11 cellular contexts compared by ENCODE assay signal in the genomic region with DNA sequence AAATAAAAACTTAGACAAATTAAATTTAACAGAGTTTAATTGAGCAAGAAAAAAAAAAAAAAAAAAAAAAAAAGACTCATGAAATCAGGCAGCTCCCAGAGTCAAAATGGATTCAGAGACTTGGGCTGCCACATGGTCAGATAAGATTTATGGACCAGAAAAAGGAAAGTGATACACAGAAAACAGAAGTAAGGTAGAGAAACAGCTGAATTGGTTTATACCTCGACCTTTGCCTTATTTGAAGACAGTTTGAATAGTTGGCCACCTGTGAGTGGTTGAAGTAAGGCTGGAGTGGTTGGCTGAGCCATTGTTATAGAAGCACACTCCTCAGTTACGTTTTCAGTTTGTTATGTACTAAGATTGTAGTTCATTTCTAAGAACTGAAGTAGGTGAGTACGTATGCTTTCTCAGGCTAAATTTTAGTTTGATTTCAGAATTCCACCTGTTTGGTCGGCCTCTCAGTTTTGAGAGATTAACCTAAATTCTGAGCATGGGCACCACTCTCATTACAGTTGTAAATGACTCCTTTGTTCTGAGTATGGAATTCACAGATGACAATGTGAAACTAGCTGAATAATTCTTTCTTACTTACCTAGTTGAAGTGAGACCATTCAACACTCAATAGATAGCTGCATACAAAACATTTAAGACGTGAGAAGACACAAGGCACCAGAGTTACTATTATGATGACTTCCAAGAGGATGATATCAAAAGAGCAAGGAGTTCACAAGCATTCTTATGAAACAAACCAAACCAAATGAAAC.
A peak's percentile ranks its signal among the peaks of the same experiment; 100 is the strongest.
DNase-seq lines count a peak whose midpoint lies in the region; ATAC-seq, FAIRE-seq and TF ChIP-seq lines count a peak whose summit lies in the region.
"Had no signal": no experiment of that assay in that cellular context is flagged by ENCODE, and none has a peak within 500 bp of the region (broad histone marks: within the 10 kb centered on the region; RNA-seq: fewer than 3 reads in every experiment).

No MANE protein-coding gene starts in this region.

- TF ChIP-seq CTCF in OCI-LY1 (IDR thresholded peaks at IDR 0.05; ENCODE audit: low read length): no peak

- ATAC-seq in GM19043 (IDR thresholded peaks at IDR 0.05; ENCODE audit: low read depth, unreplicated experiment): peak; percentile 66
- ATAC-seq in HG02571 (IDR thresholded peaks at IDR 0.05; ENCODE audit: unreplicated experiment): peak; percentile 75
- ATAC-seq: WTC11 had no signal

- no peak overlapping the region for H3K9ac ChIP-seq in OCI-LY1 (ENCODE audit: low read length)

- no peaks in the 10 kb centered on the region for H3K9me3 ChIP-seq in OCI-LY1 (ENCODE audit: low read length)

- no peak for FAIRE-seq in frontal cortex (lab: Jason Lieb, UNC)

- H3K79me2 ChIP-seq in OCI-LY1 (ENCODE audit: insufficient read depth, low read length): no peaks in the 10 kb centered on the region

- no peak overlapping the region for H2AFZ ChIP-seq in OCI-LY1 (ENCODE audit: low read length)

- DNase-seq in pons (ENCODE audit: low spot score) (peak; percentile 55), UCSD-AML1 (lab: John Stamatoyannopoulos, UW; ENCODE audit: unreplicated experiment) (no peak), ecto neural progenitor cell (ENCODE audit: low spot score) (no peak), activated gamma-delta T cell (lab: John Stamatoyannopoulos, UW) (no peak), frontal cortex (ENCODE audit: low spot score in 2 of 2) (no peak)
- DNase-seq: GF-D8 had no signal

- no peak overlapping the region for H3K4me3 ChIP-seq in OCI-LY1 (ENCODE audit: low read depth, low read length, poor library complexity, severe bottlenecking)

- no peaks in the 10 kb centered on the region for H3K27me3 ChIP-seq in OCI-LY1 (ENCODE audit: insufficient read depth, low read length)

- H3K27ac ChIP-seq in OCI-LY1 (ENCODE audit: low read depth, low read length, poor library complexity, severe bottlenecking): peak overlapping the region; percentile 1
- H3K27ac ChIP-seq: HL-60 had no signal

- peaks cover 20% of the 10 kb centered on the region for H3K4me1 ChIP-seq in OCI-LY1 (ENCODE audit: insufficient read depth, low read length, severe bottlenecking)

- H3K9me2 ChIP-seq in OCI-LY1 (ENCODE audit: low read depth, low read length): no peaks in the 10 kb centered on the region

- H4K20me1 ChIP-seq in OCI-LY1 (ENCODE audit: insufficient read depth, low read length): no peaks in the 10 kb centered on the region

- H3K36me3 ChIP-seq in OCI-LY1 (ENCODE audit: insufficient read depth, low read length): no peaks in the 10 kb centered on the region

- no peak overlapping the region for H3K4me2 ChIP-seq in OCI-LY1 (ENCODE audit: low read length)

- H3F3A ChIP-seq in OCI-LY1 (ENCODE audit: insufficient read depth, low read length): peaks cover 9% of the 10 kb centered on the region; the same call in 1 of the 2 replicates
